17 cellular contexts compared by ENCODE assay signal in the genomic region with DNA sequence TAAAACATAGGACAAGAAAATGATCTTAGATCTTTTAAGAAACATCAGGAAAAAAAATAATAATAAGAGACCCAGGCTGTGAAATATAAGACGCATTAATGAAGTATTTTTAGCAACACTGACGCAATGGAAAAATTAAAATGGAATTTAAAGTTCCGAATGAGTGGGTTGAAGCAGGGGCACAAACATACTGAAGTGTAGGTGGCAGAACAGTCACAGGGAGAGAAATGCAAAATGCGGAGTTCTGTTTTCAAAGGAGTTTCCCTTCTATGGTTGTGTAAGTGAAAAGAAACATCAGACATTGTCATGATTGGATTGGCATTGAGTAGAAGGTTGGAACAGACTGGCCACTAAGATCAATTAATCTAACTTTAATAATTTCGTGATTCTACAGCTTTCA.
DNase-seq lines count a peak whose midpoint lies in the region; ATAC-seq and TF ChIP-seq lines count a peak whose summit lies in the region.
"Had no signal": no experiment of that assay in that cellular context is flagged by ENCODE, and none has a peak within 500 bp of the region (broad histone marks: within the 10 kb centered on the region; RNA-seq: fewer than 3 reads in every experiment).

No MANE protein-coding gene starts in this region.

- H2BK5ac ChIP-seq in trophoblast cell (ENCODE audit: low read depth, low read length, poor library complexity): no peak overlapping the region

- ATAC-seq in lower lobe of right lung (peak; percentile 47 to 49), GM21825 (IDR thresholded peaks at IDR 0.05; ENCODE audit: unreplicated experiment) (no peak)
- ATAC-seq: CD8-positive, alpha-beta T cell had no signal

- no peak overlapping the region for H3K18ac ChIP-seq in trophoblast cell (ENCODE audit: low read length)

- no peak overlapping the region for H4K8ac ChIP-seq in trophoblast cell (ENCODE audit: low read depth, low read length)

- intact Hi-C loops in lower lobe of right lung (cut with DNase I): no loop called here

- H4K12ac ChIP-seq in trophoblast cell (ENCODE audit: low read depth, low read length): no peak overlapping the region

- H2AK5ac ChIP-seq in trophoblast cell (ENCODE audit: low read length): no peak overlapping the region

- no peaks in the 10 kb centered on the region for H3K79me2 ChIP-seq in trophoblast cell (ENCODE audit: control insufficient read depth, insufficient read depth, low read length, poor library complexity)

- H3K9ac ChIP-seq in trophoblast cell (ENCODE audit: low read length): no peak overlapping the region
- H3K9ac ChIP-seq: BLaER1, GM23248 had no signal

- H3K4me3 ChIP-seq in lower lobe of right lung (no peak overlapping the region), trophoblast cell (ENCODE audit: low read depth, low read length) (no peak overlapping the region)
- H3K4me3 ChIP-seq: BLaER1, GM23248 had no signal

- H3K4ac ChIP-seq in trophoblast cell (ENCODE audit: low read depth, low read length): no peak overlapping the region

- no peak overlapping the region for H4K91ac ChIP-seq in trophoblast cell (ENCODE audit: low read depth, low read length)

- H3K27me3 ChIP-seq in lower lobe of right lung (ENCODE audit: low read depth): no peaks in the 10 kb centered on the region
- H3K27me3 ChIP-seq in trophoblast cell (ENCODE audit: insufficient read depth, low read length): no peaks in the 10 kb centered on the region
- H3K27me3 ChIP-seq: BLaER1 had no signal

- H3K79me1 ChIP-seq in trophoblast cell (ENCODE audit: low read length): no peaks in the 10 kb centered on the region

- H3K23ac ChIP-seq in trophoblast cell (ENCODE audit: low read length): no peak overlapping the region

- DNase-seq in Ammon's horn (ENCODE audit: low spot score) (peak; percentile 11), fibroblast of gingiva (ENCODE audit: low read depth) (peak; percentile 17), lower lobe of right lung (no peak), trophoblast cell (no peak), NCI-H187 treated with DMSO at 0.1 percent for 48 hours (lab: John Stamatoyannopoulos, UW) (no peak)
- DNase-seq: 8988T; Caco-2; CD4-positive, CD25-positive, alpha-beta regulatory T cell; CD8-positive, alpha-beta T cell; DMS153; DND-41; GM23248; H7; HCEC 1CT had no signal

- H3K4me1 ChIP-seq in lower lobe of right lung (peaks cover 6% of the 10 kb centered on the region), trophoblast cell (ENCODE audit: control insufficient read depth in 1 of 2, insufficient read depth in 2 of 2, low read length in 2 of 2) (peaks cover 0 to 4% of the 10 kb centered on the region in 2 experiments)
- H3K4me1 ChIP-seq: BLaER1 had no signal

- H3K14ac ChIP-seq in trophoblast cell (ENCODE audit: low read length): no peak overlapping the region

- H2AFZ ChIP-seq in trophoblast cell (ENCODE audit: insufficient read depth, low read length, poor library complexity): no peak overlapping the region
- H2AFZ ChIP-seq: GM23248 had no signal

- H3K9me3 ChIP-seq in lower lobe of right lung (no peaks in the 10 kb centered on the region), trophoblast cell (ENCODE audit: insufficient read depth, low read depth, low read length) (no peaks in the 10 kb centered on the region)
- H3K9me3 ChIP-seq: BLaER1, Caco-2 had no signal

- WGBS in trophoblast cell (ENCODE audit: extremely low coverage, insufficient coverage, insufficient read length): no CpG with 5 or more reads among the region's 5 CpGs

- H3K27ac ChIP-seq in lower lobe of right lung (no peak overlapping the region), trophoblast cell (ENCODE audit: low read depth, low read length) (no peak overlapping the region)
- H3K27ac ChIP-seq: BLaER1, C4-2B, GM23248 had no signal

- H2BK120ac ChIP-seq in trophoblast cell (ENCODE audit: insufficient read depth, low read length, poor library complexity): no peak overlapping the region

- TF ChIP-seq CTCF in lower lobe of right lung (IDR thresholded peaks at IDR 0.05): no peak

- no peak overlapping the region for H2BK12ac ChIP-seq in trophoblast cell (ENCODE audit: low read length)

- no peak overlapping the region for H3K4me2 ChIP-seq in trophoblast cell (ENCODE audit: low read length)
- H3K4me2 ChIP-seq: BLaER1 had no signal

- H3K36me3 ChIP-seq in lower lobe of right lung: no peaks in the 10 kb centered on the region
- no peaks in the 10 kb centered on the region for H3K36me3 ChIP-seq in trophoblast cell (ENCODE audit: control insufficient read depth in 1 of 2, insufficient read depth in 2 of 2, low read length in 2 of 2)
- H3K36me3 ChIP-seq: BLaER1 had no signal

Comparison
In these comparisons a context has a peak if more than half of its experiments do, and no peak if none do; other contexts are left out.
1. DNase-seq: peak in Ammon's horn (single experiment) and fibroblast of gingiva (single experiment); none in lower lobe of right lung (single experiment), trophoblast cell (0 of 2) and NCI-H187 treated with DMSO at 0.1 percent for 48 hours (single experiment).